Comparison of ENCODE assay signal across 8 cellular contexts in genomic region chr13:44197791-44198770, GRCh38.
DNase-seq lines count a peak whose midpoint lies in the region; ATAC-seq, FAIRE-seq and TF ChIP-seq lines count a peak whose summit lies in the region.

No MANE protein-coding gene starts in this region.

- no peak for FAIRE-seq in frontal cortex (lab: Jason Lieb, UNC)

- TF ChIP-seq CTCF in OCI-LY3 (IDR thresholded peaks at IDR 0.05; ENCODE audit: low read depth, low read length) = no peak

- DNase-seq in left kidney (ENCODE audit: low read depth, low spot score) = peak; percentile 42
- DNase-seq in hepatic stellate cell (ENCODE audit: low spot score) = no peak
- no peak for DNase-seq in frontal cortex (ENCODE audit: low spot score in 2 of 2)

- H3K4me2 ChIP-seq in OCI-LY3 (ENCODE audit: low read length) = peak overlapping the region; percentile 39

- H3K4me1 ChIP-seq in OCI-LY3 (ENCODE audit: low read length) = peaks cover 19% of the 10 kb centered on the region

- no peak overlapping the region for H2AFZ ChIP-seq in OCI-LY3 (ENCODE audit: low read depth, low read length)

- H3K27ac ChIP-seq in OCI-LY3 (ENCODE audit: low read length) = no peak overlapping the region

- peaks cover 72% of the 10 kb centered on the region for H3K27me3 ChIP-seq in OCI-LY3 (ENCODE audit: low read depth, low read length)

- no peak overlapping the region for H3K9ac ChIP-seq in OCI-LY3 (ENCODE audit: low read length)

- H4K20me1 ChIP-seq in OCI-LY3 (ENCODE audit: insufficient read depth, low read length) = peaks cover 36% of the 10 kb centered on the region

- peak; percentile 83 for ATAC-seq in GM18861 (IDR thresholded peaks at IDR 0.05; ENCODE audit: unreplicated experiment)
- peak; percentile 96 for ATAC-seq in HG02610 (IDR thresholded peaks at IDR 0.05; ENCODE audit: unreplicated experiment)
- no peak for ATAC-seq in HG03521 (IDR thresholded peaks at IDR 0.05; ENCODE audit: unreplicated experiment)
- ATAC-seq in HG03135 (IDR thresholded peaks at IDR 0.05; ENCODE audit: unreplicated experiment) = no peak

- no peak overlapping the region for H3K4me3 ChIP-seq in OCI-LY3 (ENCODE audit: low read length)

- H3K79me2 ChIP-seq in OCI-LY3 (ENCODE audit: low read length) = no peaks in the 10 kb centered on the region

- H3K9me3 ChIP-seq in OCI-LY3 (ENCODE audit: insufficient read depth, low read length) = no peaks in the 10 kb centered on the region

- H3K36me3 ChIP-seq in OCI-LY3 (replicated peaks; ENCODE audit: low read depth, low read length) = no peaks in the 10 kb centered on the region

Comparison
In these comparisons a context has a peak if more than half of its experiments do, and no peak if none do; other contexts are left out.
1. ATAC-seq: peak in GM18861 (single experiment) and HG02610 (single experiment); none in HG03521 (single experiment) and HG03135 (single experiment).